In the genomic region with DNA sequence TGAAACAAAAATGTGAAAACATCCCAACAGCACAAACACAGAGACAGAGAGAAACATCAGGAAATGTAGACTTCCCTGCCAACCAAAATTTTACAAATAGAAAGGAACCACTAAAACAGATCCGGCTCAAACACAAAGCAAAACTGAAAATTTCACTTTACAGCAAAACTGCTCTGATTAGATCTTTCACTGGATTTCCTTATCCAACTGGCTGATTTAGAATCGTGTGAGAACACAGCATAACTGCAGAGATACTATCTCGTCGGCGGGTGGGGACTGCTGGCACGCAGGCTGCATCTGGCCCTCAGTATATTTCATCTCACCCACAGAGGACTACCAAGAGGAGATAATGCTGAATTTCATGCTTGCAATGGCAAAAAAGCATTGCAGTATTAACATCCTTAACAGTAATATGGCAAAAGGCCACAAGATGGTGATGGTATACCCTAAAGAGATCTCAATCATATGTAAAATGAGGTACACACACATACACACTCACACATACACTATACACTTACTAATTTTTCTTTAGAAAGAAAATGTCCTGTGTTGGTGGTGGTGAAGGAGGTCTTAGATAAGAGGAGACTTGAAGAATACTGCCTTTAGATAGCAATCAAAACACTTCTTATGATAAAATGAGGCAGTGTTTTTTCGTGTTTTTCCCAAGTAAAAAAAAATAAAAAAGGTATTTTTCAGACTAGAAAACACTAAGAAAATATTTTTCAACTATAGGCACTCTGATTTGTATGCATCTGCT, we compare ENCODE assay signal across 1 cellular context.
TF ChIP-seq lines count a peak whose summit lies in the region.

No MANE protein-coding gene starts in this region.

TF ChIP-seq in HepG2, 621 proteins besides CTCF, POLR2A, EP300 and RAD21 (continued from another document):
- TF ChIP-seq ZNF562 (CRISPR knock-in tag; IDR thresholded peaks at IDR 0.05; ENCODE audit: borderline replicate concordance) (no peak), ZNF292 (CRISPR knock-in tag; IDR thresholded peaks at IDR 0.05; ENCODE audit: borderline replicate concordance, low read depth) (no peak), STAT6 (CRISPR knock-in tag; IDR thresholded peaks at IDR 0.05; ENCODE audit: borderline replicate concordance) (peak; percentile 56; the same call in 1 of the 2 replicates), MED1 (CRISPR knock-in tag; IDR thresholded peaks at IDR 0.05) (peak; percentile 31; the same call in 1 of the 2 replicates)
- TF ChIP-seq, protein P1, sequence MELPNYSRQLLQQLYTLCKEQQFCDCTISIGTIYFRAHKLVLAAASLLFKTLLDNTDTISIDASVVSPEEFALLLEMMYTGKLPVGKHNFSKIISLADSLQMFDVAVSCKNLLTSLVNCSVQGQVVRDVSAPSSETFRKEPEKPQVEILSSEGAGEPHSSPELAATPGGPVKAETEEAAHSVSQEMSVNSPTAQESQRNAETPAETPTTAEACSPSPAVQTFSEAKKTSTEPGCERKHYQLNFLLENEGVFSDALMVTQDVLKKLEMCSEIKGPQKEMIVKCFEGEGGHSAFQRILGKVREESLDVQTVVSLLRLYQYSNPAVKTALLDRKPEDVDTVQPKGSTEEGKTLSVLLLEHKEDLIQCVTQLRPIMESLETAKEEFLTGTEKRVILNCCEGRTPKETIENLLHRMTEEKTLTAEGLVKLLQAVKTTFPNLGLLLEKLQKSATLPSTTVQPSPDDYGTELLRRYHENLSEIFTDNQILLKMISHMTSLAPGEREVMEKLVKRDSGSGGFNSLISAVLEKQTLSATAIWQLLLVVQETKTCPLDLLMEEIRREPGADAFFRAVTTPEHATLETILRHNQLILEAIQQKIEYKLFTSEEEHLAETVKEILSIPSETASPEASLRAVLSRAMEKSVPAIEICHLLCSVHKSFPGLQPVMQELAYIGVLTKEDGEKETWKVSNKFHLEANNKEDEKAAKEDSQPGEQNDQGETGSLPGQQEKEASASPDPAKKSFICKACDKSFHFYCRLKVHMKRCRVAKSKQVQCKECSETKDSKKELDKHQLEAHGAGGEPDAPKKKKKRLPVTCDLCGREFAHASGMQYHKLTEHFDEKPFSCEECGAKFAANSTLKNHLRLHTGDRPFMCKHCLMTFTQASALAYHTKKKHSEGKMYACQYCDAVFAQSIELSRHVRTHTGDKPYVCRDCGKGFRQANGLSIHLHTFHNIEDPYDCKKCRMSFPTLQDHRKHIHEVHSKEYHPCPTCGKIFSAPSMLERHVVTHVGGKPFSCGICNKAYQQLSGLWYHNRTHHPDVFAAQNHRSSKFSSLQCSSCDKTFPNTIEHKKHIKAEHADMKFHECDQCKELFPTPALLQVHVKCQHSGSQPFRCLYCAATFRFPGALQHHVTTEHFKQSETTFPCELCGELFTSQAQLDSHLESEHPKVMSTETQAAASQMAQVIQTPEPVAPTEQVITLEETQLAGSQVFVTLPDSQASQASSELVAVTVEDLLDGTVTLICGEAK (IDR thresholded peaks at IDR 0.05): no peak
- TF ChIP-seq, protein P1 (CRISPR knock-in tag; IDR thresholded peaks at IDR 0.05): no peak
- TF ChIP-seq, protein P2, sequence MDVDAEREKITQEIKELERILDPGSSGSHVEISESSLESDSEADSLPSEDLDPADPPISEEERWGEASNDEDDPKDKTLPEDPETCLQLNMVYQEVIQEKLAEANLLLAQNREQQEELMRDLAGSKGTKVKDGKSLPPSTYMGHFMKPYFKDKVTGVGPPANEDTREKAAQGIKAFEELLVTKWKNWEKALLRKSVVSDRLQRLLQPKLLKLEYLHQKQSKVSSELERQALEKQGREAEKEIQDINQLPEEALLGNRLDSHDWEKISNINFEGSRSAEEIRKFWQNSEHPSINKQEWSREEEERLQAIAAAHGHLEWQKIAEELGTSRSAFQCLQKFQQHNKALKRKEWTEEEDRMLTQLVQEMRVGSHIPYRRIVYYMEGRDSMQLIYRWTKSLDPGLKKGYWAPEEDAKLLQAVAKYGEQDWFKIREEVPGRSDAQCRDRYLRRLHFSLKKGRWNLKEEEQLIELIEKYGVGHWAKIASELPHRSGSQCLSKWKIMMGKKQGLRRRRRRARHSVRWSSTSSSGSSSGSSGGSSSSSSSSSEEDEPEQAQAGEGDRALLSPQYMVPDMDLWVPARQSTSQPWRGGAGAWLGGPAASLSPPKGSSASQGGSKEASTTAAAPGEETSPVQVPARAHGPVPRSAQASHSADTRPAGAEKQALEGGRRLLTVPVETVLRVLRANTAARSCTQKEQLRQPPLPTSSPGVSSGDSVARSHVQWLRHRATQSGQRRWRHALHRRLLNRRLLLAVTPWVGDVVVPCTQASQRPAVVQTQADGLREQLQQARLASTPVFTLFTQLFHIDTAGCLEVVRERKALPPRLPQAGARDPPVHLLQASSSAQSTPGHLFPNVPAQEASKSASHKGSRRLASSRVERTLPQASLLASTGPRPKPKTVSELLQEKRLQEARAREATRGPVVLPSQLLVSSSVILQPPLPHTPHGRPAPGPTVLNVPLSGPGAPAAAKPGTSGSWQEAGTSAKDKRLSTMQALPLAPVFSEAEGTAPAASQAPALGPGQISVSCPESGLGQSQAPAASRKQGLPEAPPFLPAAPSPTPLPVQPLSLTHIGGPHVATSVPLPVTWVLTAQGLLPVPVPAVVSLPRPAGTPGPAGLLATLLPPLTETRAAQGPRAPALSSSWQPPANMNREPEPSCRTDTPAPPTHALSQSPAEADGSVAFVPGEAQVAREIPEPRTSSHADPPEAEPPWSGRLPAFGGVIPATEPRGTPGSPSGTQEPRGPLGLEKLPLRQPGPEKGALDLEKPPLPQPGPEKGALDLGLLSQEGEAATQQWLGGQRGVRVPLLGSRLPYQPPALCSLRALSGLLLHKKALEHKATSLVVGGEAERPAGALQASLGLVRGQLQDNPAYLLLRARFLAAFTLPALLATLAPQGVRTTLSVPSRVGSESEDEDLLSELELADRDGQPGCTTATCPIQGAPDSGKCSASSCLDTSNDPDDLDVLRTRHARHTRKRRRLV (CRISPR knock-in tag; IDR thresholded peaks at IDR 0.05): no peak
- TF ChIP-seq, protein P3, sequence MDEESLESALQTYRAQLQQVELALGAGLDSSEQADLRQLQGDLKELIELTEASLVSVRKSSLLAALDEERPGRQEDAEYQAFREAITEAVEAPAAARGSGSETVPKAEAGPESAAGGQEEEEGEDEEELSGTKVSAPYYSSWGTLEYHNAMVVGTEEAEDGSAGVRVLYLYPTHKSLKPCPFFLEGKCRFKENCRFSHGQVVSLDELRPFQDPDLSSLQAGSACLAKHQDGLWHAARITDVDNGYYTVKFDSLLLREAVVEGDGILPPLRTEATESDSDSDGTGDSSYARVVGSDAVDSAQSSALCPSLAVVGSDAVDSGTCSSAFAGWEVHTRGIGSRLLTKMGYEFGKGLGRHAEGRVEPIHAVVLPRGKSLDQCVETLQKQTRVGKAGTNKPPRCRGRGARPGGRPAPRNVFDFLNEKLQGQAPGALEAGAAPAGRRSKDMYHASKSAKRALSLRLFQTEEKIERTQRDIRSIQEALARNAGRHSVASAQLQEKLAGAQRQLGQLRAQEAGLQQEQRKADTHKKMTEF (CRISPR knock-in tag; IDR thresholded peaks at IDR 0.05): peak; percentile 44; the same call in 1 of the 2 replicates
